ENCODE assay signal across 17 cellular contexts in genomic region chr17:720706-721539, GRCh38. TPM values are rescaled to one million over a fixed set of nuclear protein-coding genes. Genes with fewer than 3 reads are reported as not detected.
DNase-seq lines count a peak whose midpoint lies in the region; TF ChIP-seq lines count a peak whose summit lies in the region.
"Had no signal": no experiment of that assay in that cellular context is flagged by ENCODE, and none has a peak within 500 bp of the region (broad histone marks: within the 10 kb centered on the region; RNA-seq: fewer than 3 reads in every experiment).

No MANE protein-coding gene starts in this region.

- H2BK15ac ChIP-seq in neuronal stem cell (ENCODE audit: low read length): no peak overlapping the region

- H3K9me3 ChIP-seq in HEK293 (ENCODE audit: control insufficient read depth, insufficient read depth, low read depth, low read length) (no peaks in the 10 kb centered on the region), neuronal stem cell (replicated peaks in 1 of 2; ENCODE audit: control insufficient read depth in 2 of 2, insufficient read depth in 1 of 2, low read depth in 1 of 2, low read length in 2 of 2) (no peaks in the 10 kb centered on the region), spleen (no peaks in the 10 kb centered on the region)
- H3K9me3 ChIP-seq: SJCRH30 had no signal

- H3K27ac ChIP-seq in HEK293 (ENCODE audit: extremely low read depth, low read depth, low read length): no peak overlapping the region
- peak overlapping the region; percentile 44; the same call in 1 of the 2 replicates for H3K27ac ChIP-seq in RWPE1
- H3K27ac ChIP-seq in neuronal stem cell (replicated peaks; ENCODE audit: low read length): no peak overlapping the region
- no peak overlapping the region for H3K27ac ChIP-seq in spleen
- H3K27ac ChIP-seq: SJCRH30 had no signal

- H3K4me3 ChIP-seq in HEK293 (ENCODE audit: low read depth, low read length): no peak overlapping the region
- no peak overlapping the region for H3K4me3 ChIP-seq in neuronal stem cell (ENCODE audit: low read length in 2 of 2)
- H3K4me3 ChIP-seq in spleen: no peak overlapping the region
- H3K4me3 ChIP-seq: SJCRH30 had no signal

- CTCF ChIA-PET in HEK293 (lab: Yijun Ruan, JAX): interaction anchor here (0.5 to 1.3 kb wide), 4 partner anchors 21 to 309 kb away, joined by 3 to 4 read pairs (median 3); partner anchors contain the start of gene TIMM22
- CTCF ChIA-PET in RWPE1 (lab: Yijun Ruan, JAX): interaction anchor here (0.5 to 0.6 kb wide), 2 partner anchors 9 to 14 kb away, joined by 5 to 7 read pairs; no protein-coding TSS in a partner anchor

- H3K4me3 Mint-ChIP-seq in brain: no peak overlapping the region
- H3K4me3 Mint-ChIP-seq: HFFc6 had no signal

- H3K27me3 Mint-ChIP-seq in brain: no peaks in the 10 kb centered on the region

- peaks cover 0 to 4% (median 0%) of the 10 kb centered on the region in 5 experiments for H3K9me3 Mint-ChIP-seq in brain
- H3K9me3 Mint-ChIP-seq: HFFc6 had no signal

- H2BK12ac ChIP-seq in neuronal stem cell (ENCODE audit: low read length): no peak overlapping the region

- no peak overlapping the region for H3K9ac ChIP-seq in neuronal stem cell (ENCODE audit: low read depth, low read length, poor library complexity)

- DNase-seq in RWPE1 (ENCODE audit: low spot score) (no peak), neuronal stem cell (ENCODE audit: low spot score) (no peak), spleen (no peak), SKM-1 (lab: John Stamatoyannopoulos, UW; ENCODE audit: unreplicated experiment) (no peak), NCI-H526 (lab: John Stamatoyannopoulos, UW) (no peak)
- DNase-seq: COR-L47; EL; HFFc6; IMR-90; NCI-H187; NCI-H226; NCI-H524 treated with DMSO at 0.1 percent for 48 hours; NK-92 treated with Interleukin-12 subunit alpha and Interleukin-12 subunit beta, amount 100 ng/mL, for 24 hours; RPMI8226; SJCRH30 had no signal

- no peak for TF ChIP-seq POLR2A in spleen (IDR thresholded peaks at IDR 0.05)

- no peak overlapping the region for H2BK5ac ChIP-seq in neuronal stem cell (ENCODE audit: low read length)

- TF ChIP-seq CTCF in HEK293 (tag by site-specific recombination; IDR thresholded peaks at IDR 0.05) (no peak), RWPE1 (conservative IDR thresholded peaks at IDR 0.05; ENCODE audit: low read depth) (no peak), brain (conservative IDR thresholded peaks at IDR 0.05) (no peak), spleen (IDR thresholded peaks at IDR 0.05 in 8 of 11, conservative IDR thresholded peaks at IDR 0.05 in 3 of 11) (no peak)

- peaks cover 2% of the 10 kb centered on the region for H3K79me1 ChIP-seq in neuronal stem cell (ENCODE audit: low read depth, low read length)

- H3K27ac Mint-ChIP-seq in brain: peak overlapping the region in 3 of 5 experiments; percentile 32 to 53 (median 43)
- H3K27ac Mint-ChIP-seq: HFFc6 had no signal

- H3K4me2 ChIP-seq in neuronal stem cell (ENCODE audit: insufficient read depth, low read length, poor library complexity, severe bottlenecking): no peak overlapping the region

- no peak overlapping the region for H3K14ac ChIP-seq in neuronal stem cell (ENCODE audit: low read length)

- peaks cover 0 to 3% of the 10 kb centered on the region in 2 experiments for H3K36me3 ChIP-seq in HEK293 (ENCODE audit: control insufficient read depth in 2 of 2, insufficient read depth in 1 of 2, low read length in 2 of 2)
- peaks cover 6 to 14% of the 10 kb centered on the region in 2 donors for H3K36me3 ChIP-seq in neuronal stem cell (replicated peaks in 1 of 2; ENCODE audit: control insufficient read depth in 2 of 2, insufficient read depth in 2 of 2, low read length in 2 of 2)
- H3K36me3 ChIP-seq in spleen: no peaks in the 10 kb centered on the region
- H3K36me3 ChIP-seq: SJCRH30 had no signal

- intact Hi-C loops in spleen (cut with DNase I; ENCODE audit: low total_unique reads): no loop called here

- H2AFZ ChIP-seq in neuronal stem cell (ENCODE audit: low read length): no peak overlapping the region

- peak overlapping the region; percentile 43 for H3K23ac ChIP-seq in neuronal stem cell (ENCODE audit: low read depth, low read length, poor library complexity)

- H3K4ac ChIP-seq in neuronal stem cell (ENCODE audit: low read length): no peak overlapping the region

- H2AK5ac ChIP-seq in neuronal stem cell (ENCODE audit: low read depth, low read length): no peak overlapping the region

- H3K27me3 ChIP-seq in neuronal stem cell (ENCODE audit: control insufficient read depth in 3 of 3, insufficient read depth in 3 of 3, low read depth in 1 of 3, low read length in 3 of 3) (no peaks in the 10 kb centered on the region), spleen (replicated peaks in 1 of 7) (no peaks in the 10 kb centered on the region)
- H3K27me3 ChIP-seq: SJCRH30 had no signal

- H4K91ac ChIP-seq in neuronal stem cell (ENCODE audit: low read depth, low read length, poor library complexity): no peak overlapping the region

- H3K4me1 ChIP-seq in HEK293 (ENCODE audit: control insufficient read depth, insufficient read depth, low read length): peaks cover 7% of the 10 kb centered on the region; the same call in 1 of the 2 replicates
- H3K4me1 ChIP-seq in neuronal stem cell (ENCODE audit: control insufficient read depth in 2 of 2, insufficient read depth in 1 of 2, low read depth in 1 of 2, low read length in 2 of 2): peaks cover 0 to 2% of the 10 kb centered on the region in 2 donors
- H3K4me1 ChIP-seq in spleen: peaks cover 0 to 8% (median 3%) of the 10 kb centered on the region in 6 donors
- H3K4me1 ChIP-seq: SJCRH30 had no signal

- no peak overlapping the region for H2BK120ac ChIP-seq in neuronal stem cell (ENCODE audit: low read depth, low read length)

- H3K36me3 Mint-ChIP-seq in brain: peaks cover 8% of the 10 kb centered on the region

- H3K18ac ChIP-seq in neuronal stem cell (ENCODE audit: low read length): no peak overlapping the region

- H3K4me1 Mint-ChIP-seq in brain: peaks cover 24% of the 10 kb centered on the region

- H4K8ac ChIP-seq in neuronal stem cell (ENCODE audit: low read depth, low read length): no peak overlapping the region

- 100% methylated on average over 2 of the region's 13 CpGs; no CpG with 5 or more reads in 1 of the 2 donors for WGBS in neuronal stem cell (ENCODE audit: extremely low coverage in 2 of 2, insufficient read length in 2 of 2, insufficient replicate concordance in 1 of 2), 2 donors
- WGBS in spleen, 5 donors: 77 to 87% (median 81%) methylated on average over 13 of the region's 13 CpGs

- POLR2A ChIA-PET in HEK293 (lab: Yijun Ruan, JAX): no interaction called here
- POLR2A ChIA-PET in RWPE1 (lab: Yijun Ruan, JAX; ENCODE audit: low non-redundant PET): no interaction called here

TF ChIP-seq in HEK293, 187 proteins besides CTCF, POLR2A, EP300 and RAD21 (continues in another document):
- TF ChIP-seq ZNF768 (tag by site-specific recombination; IDR thresholded peaks at IDR 0.05) (no peak), ZNF473 (tag by site-specific recombination; IDR thresholded peaks at IDR 0.05) (no peak), GLI2 (tag by site-specific recombination; IDR thresholded peaks at IDR 0.05; ENCODE audit: borderline replicate concordance, low read depth) (no peak), ZNF600 (tag by site-specific recombination; IDR thresholded peaks at IDR 0.05) (peak; percentile 55), ZEB2 (tag by site-specific recombination; IDR thresholded peaks at IDR 0.05) (peak; percentile 53; the same call in 1 of the 2 replicates), ZNF560 (tag by site-specific recombination; IDR thresholded peaks at IDR 0.05; ENCODE audit: borderline replicate concordance) (no peak), RBAK (tag by site-specific recombination; IDR thresholded peaks at IDR 0.05) (no peak), ZSCAN30 (tag by site-specific recombination; IDR thresholded peaks at IDR 0.05) (no peak), PRDM1 (tag by site-specific recombination; IDR thresholded peaks at IDR 0.05) (no peak), ZNF629 (tag by site-specific recombination; IDR thresholded peaks at IDR 0.05) (0 out of 2 replicates have a peak, but pooled peaks have one; percentile 10), ZNF792 (tag by site-specific recombination; IDR thresholded peaks at IDR 0.05) (peak; percentile 96), WT1 (tag by site-specific recombination; IDR thresholded peaks at IDR 0.05) (peak; percentile 62)
- TF ChIP-seq, protein P1, sequence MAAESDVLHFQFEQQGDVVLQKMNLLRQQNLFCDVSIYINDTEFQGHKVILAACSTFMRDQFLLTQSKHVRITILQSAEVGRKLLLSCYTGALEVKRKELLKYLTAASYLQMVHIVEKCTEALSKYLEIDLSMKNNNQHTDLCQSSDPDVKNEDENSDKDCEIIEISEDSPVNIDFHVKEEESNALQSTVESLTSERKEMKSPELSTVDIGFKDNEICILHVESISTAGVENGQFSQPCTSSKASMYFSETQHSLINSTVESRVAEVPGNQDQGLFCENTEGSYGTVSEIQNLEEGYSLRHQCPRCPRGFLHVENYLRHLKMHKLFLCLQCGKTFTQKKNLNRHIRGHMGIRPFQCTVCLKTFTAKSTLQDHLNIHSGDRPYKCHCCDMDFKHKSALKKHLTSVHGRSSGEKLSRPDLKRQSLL (tag by site-specific recombination; IDR thresholded peaks at IDR 0.05): no peak

RNA-seq across cellular contexts. Expression of gene VPS53, which starts 6.3 kb away (rescaled TPM):
- polyA plus RNA-seq in brain (ENCODE audit: insufficient read depth, low read depth, low replicate concordance): 25.8 TPM
- 14.6 TPM for polyA plus RNA-seq in neuronal stem cell (2013, experiment 1 of 2)
- 14.5 TPM for polyA plus RNA-seq in neuronal stem cell (2013, experiment 2 of 2)
- total RNA-seq in spleen: 10 to 100 TPM; 41.7 to 82.2 (median 57.1) TPM
- polyA plus RNA-seq in spleen: 1 to 10 TPM; 3.5 to 8.1 (median 5.2) TPM

RNA-seq across cellular contexts. Expression of gene TLCD3A, which starts 11.5 kb away (rescaled TPM):
- polyA plus RNA-seq in brain (ENCODE audit: insufficient read depth, low read depth, low replicate concordance): 19.4 TPM
- polyA plus RNA-seq in neuronal stem cell (2013, experiment 1 of 2): 25.6 TPM
- polyA plus RNA-seq in neuronal stem cell (2013, experiment 2 of 2): 25.3 TPM
- 1 to 10 TPM; 3.1 to 5.8 (median 4.5) TPM for total RNA-seq in spleen
- polyA plus RNA-seq in spleen: 1 to 10 TPM in 2 of 3 donors, under 1 TPM in 1; 0.96 to 1.6 (median 1.2) TPM

RNA-seq across cellular contexts. Expression of gene GEMIN4, which starts 31.1 kb away (rescaled TPM):
- polyA plus RNA-seq in brain (ENCODE audit: insufficient read depth, low read depth, low replicate concordance) (16.1 TPM), spleen (10 to 100 TPM in 1 of 3 donors, 1 to 10 TPM in 2; 5.7 to 11.4 (median 8.9) TPM)
- polyA plus RNA-seq in neuronal stem cell (2013, experiment 1 of 2): 23.9 TPM
- polyA plus RNA-seq in neuronal stem cell (2013, experiment 2 of 2): 22.5 TPM
- total RNA-seq in spleen: 10 to 100 TPM; 17.3 to 24.9 (median 19.9) TPM
